2 cellular contexts compared by ENCODE assay signal in the genomic region with DNA sequence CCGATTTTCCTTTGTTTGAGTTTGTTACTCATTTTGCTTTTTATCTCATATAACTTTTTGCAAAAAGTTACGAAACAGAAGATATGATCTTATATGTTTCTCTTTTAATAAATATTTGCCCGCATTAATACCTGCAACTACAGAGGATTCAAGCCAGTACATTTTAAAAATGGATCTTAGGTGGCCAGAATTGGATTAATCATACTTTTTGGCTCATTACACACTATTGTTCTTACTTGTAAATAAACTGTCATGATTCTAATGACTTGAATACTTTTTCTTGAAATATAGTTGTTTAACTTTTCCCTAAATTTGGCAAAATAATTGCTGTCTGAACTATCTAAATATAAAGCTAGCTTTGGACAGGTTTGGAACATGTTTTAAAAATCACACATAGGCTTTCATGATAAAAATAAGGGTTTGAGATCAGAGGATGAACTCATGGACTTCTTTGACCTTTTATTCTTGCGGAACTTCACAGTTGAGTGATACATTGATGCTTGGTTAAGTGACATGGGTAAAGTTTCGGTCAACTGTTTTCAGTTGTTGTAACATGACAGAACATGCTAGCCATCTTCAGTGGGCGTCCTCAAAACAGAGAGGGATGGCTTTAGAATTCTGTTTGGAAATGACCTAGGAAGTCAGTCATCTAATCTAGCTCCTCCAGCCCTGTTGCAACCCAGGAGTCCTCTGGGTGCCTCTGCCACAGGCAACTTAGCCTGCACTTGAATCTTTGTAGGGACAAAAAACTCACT.
TF ChIP-seq lines count a peak whose summit lies in the region.

No MANE protein-coding gene starts in this region.

TF ChIP-seq in IMR-90, 13 proteins besides CTCF, POLR2A, EP300 and RAD21:
- TF ChIP-seq RFX5 (IDR thresholded peaks at IDR 0.05; ENCODE audit: low read depth, low read length) (no peak), MAFK (IDR thresholded peaks at IDR 0.05; ENCODE audit: low read depth, low read length) (no peak), MXI1 (IDR thresholded peaks at IDR 0.05; ENCODE audit: borderline replicate concordance, low read depth, low read length) (no peak), BHLHE40 (IDR thresholded peaks at IDR 0.05; ENCODE audit: low read depth, low read length) (no peak), RCOR1 (IDR thresholded peaks at IDR 0.05; ENCODE audit: insufficient replicate concordance, low read length) (no peak), SMC3 (IDR thresholded peaks at IDR 0.05; ENCODE audit: low read depth, low read length) (no peak), MAZ (IDR thresholded peaks at IDR 0.05; ENCODE audit: borderline replicate concordance, low read depth, low read length) (no peak), CHD1 (IDR thresholded peaks at IDR 0.05; ENCODE audit: low read depth, low read length) (no peak), FOS (IDR thresholded peaks at IDR 0.05; ENCODE audit: low read depth, low read length) (no peak), CEBPB (IDR thresholded peaks at IDR 0.05; ENCODE audit: low read depth, low read length) (no peak), NFE2L2 (IDR thresholded peaks at IDR 0.05; ENCODE audit: low read depth, low read length) (no peak)
- TF ChIP-seq, protein P1, sequence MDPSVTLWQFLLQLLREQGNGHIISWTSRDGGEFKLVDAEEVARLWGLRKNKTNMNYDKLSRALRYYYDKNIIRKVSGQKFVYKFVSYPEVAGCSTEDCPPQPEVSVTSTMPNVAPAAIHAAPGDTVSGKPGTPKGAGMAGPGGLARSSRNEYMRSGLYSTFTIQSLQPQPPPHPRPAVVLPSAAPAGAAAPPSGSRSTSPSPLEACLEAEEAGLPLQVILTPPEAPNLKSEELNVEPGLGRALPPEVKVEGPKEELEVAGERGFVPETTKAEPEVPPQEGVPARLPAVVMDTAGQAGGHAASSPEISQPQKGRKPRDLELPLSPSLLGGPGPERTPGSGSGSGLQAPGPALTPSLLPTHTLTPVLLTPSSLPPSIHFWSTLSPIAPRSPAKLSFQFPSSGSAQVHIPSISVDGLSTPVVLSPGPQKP (IDR thresholded peaks at IDR 0.05; ENCODE audit: borderline replicate concordance, low read depth, low read length): no peak
- TF ChIP-seq, protein P2, sequence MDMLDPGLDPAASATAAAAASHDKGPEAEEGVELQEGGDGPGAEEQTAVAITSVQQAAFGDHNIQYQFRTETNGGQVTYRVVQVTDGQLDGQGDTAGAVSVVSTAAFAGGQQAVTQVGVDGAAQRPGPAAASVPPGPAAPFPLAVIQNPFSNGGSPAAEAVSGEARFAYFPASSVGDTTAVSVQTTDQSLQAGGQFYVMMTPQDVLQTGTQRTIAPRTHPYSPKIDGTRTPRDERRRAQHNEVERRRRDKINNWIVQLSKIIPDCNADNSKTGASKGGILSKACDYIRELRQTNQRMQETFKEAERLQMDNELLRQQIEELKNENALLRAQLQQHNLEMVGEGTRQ (IDR thresholded peaks at IDR 0.05; ENCODE audit: low read depth, low read length): no peak

TF ChIP-seq in K562, 482 proteins besides CTCF, POLR2A, EP300 and RAD21:
- TF ChIP-seq PHF20 (IDR thresholded peaks at IDR 0.05; ENCODE audit: partially characterized antibody) (no peak), ZNF41 (CRISPR knock-in tag; conservative IDR thresholded peaks at IDR 0.05) (no peak), KLF10 (CRISPR knock-in tag; IDR thresholded peaks at IDR 0.05) (no peak), ARNT (IDR thresholded peaks at IDR 0.05) (no peak), SRSF7 (optimal IDR thresholded peaks at IDR 0.05; ENCODE audit: low read depth, low read length) (no peak)
- TF ChIP-seq, protein P3, sequence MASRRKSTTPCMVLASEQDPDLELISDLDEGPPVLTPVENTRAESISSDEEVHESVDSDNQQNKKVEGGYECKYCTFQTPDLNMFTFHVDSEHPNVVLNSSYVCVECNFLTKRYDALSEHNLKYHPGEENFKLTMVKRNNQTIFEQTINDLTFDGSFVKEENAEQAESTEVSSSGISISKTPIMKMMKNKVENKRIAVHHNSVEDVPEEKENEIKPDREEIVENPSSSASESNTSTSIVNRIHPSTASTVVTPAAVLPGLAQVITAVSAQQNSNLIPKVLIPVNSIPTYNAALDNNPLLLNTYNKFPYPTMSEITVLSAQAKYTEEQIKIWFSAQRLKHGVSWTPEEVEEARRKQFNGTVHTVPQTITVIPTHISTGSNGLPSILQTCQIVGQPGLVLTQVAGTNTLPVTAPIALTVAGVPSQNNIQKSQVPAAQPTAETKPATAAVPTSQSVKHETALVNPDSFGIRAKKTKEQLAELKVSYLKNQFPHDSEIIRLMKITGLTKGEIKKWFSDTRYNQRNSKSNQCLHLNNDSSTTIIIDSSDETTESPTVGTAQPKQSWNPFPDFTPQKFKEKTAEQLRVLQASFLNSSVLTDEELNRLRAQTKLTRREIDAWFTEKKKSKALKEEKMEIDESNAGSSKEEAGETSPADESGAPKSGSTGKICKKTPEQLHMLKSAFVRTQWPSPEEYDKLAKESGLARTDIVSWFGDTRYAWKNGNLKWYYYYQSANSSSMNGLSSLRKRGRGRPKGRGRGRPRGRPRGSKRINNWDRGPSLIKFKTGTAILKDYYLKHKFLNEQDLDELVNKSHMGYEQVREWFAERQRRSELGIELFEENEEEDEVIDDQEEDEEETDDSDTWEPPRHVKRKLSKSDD (conservative IDR thresholded peaks at IDR 0.05; ENCODE audit: low read length): no peak
- TF ChIP-seq, protein P4, sequence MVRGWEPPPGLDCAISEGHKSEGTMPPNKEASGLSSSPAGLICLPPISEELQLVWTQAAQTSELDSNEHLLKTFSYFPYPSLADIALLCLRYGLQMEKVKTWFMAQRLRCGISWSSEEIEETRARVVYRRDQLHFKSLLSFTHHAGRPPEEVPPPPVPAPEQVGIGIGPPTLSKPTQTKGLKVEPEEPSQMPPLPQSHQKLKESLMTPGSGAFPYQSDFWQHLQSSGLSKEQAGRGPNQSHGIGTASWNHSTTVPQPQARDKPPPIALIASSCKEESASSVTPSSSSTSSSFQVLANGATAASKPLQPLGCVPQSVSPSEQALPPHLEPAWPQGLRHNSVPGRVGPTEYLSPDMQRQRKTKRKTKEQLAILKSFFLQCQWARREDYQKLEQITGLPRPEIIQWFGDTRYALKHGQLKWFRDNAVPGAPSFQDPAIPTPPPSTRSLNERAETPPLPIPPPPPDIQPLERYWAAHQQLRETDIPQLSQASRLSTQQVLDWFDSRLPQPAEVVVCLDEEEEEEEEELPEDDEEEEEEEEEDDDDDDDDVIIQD (CRISPR knock-in tag; IDR thresholded peaks at IDR 0.05): no peak
